In the genomic region with DNA sequence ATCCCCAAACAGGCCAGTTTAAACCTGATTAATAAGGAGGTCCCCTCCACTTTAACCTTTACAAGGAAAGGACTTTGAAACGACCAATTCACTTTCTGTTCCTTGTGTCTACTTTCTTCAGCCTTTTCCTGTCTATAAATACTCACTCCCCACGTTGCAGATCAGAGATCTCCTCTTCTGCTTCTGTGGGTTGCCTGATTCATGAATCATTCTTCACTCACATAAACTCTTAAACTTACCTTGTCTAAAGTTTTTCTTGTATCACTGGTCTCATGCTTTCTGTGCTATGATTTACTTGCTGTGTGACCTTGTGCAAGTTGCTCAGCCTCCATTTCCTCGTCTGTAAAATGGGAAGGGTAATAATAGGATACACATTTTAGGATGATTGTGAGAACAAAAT, we compare ENCODE assay signal across 36 cellular contexts.
"Had no signal": no experiment of that assay in that cellular context is flagged by ENCODE, and none has a peak within 500 bp of the region (broad histone marks: within the 10 kb centered on the region; RNA-seq: fewer than 3 reads in every experiment).

No MANE protein-coding gene starts in this region.

- ATAC-seq: activated CD4-positive, CD25-positive, alpha-beta regulatory T cell treated with anti-CD3 and anti-CD28 coated beads, Interleukin-2, amount 50 U/mL, for 24 hours; gastrocnemius medialis; left colon; pancreas; sciatic nerve; stimulated activated naive CD8-positive, alpha-beta T cell treated with anti-CD3 and anti-CD28 coated beads, Interleukin-15, Interleukin-2, amounts not matched to agents 100 U/mL and 50 U/mL, for 24 hours had no signal

- FAIRE-seq: colon, kidney, pancreas, TTC549 had no signal

- H3K27ac ChIP-seq: adrenal gland, brain microvascular endothelial cell, gastrocnemius medialis, pancreas, prostate gland, transverse colon, WERI-Rb-1 had no signal

- H3K4me1 Mint-ChIP-seq: activated naive CD8-positive, alpha-beta T cell treated with anti-CD3 and anti-CD28 coated beads for 36 hours; naive B cell had no signal

- H3K4me1 ChIP-seq: gastrocnemius medialis, pancreas, prostate gland, transverse colon had no signal

- H3K9me3 ChIP-seq: adrenal gland, ascending aorta, gastrocnemius medialis, pancreas, prostate gland, testis, transverse colon had no signal

- DNase-seq: activated CD4-positive, alpha-beta T cell treated with anti-CD3 and anti-CD28 coated beads for 48 hours; activated CD4-positive, alpha-beta T cell treated with anti-CD3 and anti-CD28 coated beads, Interleukin-2, amount 50 U/mL, for 48 hours; activated CD8-positive, alpha-beta memory T cell treated with anti-CD3 and anti-CD28 coated beads, Interleukin-2, amount 50 U/mL, for 4 hours; activated effector memory CD4-positive, alpha-beta T cell treated with anti-CD3 and anti-CD28 coated beads, Interleukin-2, amount 50 U/mL, for 16 hours; activated naive CD4-positive, alpha-beta T cell treated with anti-CD3 and anti-CD28 coated beads for 36 hours; activated naive CD8-positive, alpha-beta T cell treated with anti-CD3 and anti-CD28 coated beads for 36 hours; activated T-cell treated with anti-CD3 and anti-CD28 coated beads, Interleukin-2, amount 50 U/mL, for 1 hour; adrenal gland; brain microvascular endothelial cell; central memory CD4-positive, alpha-beta T cell; dermis blood vessel endothelial cell; effector memory CD4-positive, alpha-beta T cell; gastrocnemius medialis; glutamatergic neuron; hippocampal formation; kidney; left colon; naive B cell; nephron progenitor cell; pancreas; retina; stimulated activated CD4-positive, alpha-beta T cell treated with anti-CD3 and anti-CD28 coated beads, Interleukin-12 subunit alpha, Interleukin-12 subunit beta, amount 100 ng/mL, for 4 hours; stimulated activated CD4-positive, alpha-beta T cell treated with anti-CD3 and anti-CD28 coated beads, Interleukin-4, amount 100 ng/mL, for 1 hour; stimulated activated naive CD8-positive, alpha-beta T cell treated with anti-CD3 and anti-CD28 coated beads, Interleukin-15, Interleukin-2, amounts not matched to agents 100 U/mL and 50 U/mL, for 24 hours; testis; transverse colon; WERI-Rb-1 had no signal

- H3K4me3 Mint-ChIP-seq: activated naive CD4-positive, alpha-beta T cell treated with anti-CD3 and anti-CD28 coated beads for 36 hours; activated naive CD8-positive, alpha-beta T cell treated with anti-CD3 and anti-CD28 coated beads for 36 hours; activated T-helper 1 cell treated with anti-CD3 and anti-CD28 coated beads, Interleukin-12 subunit alpha, Interleukin-12 subunit beta, Interleukin-2, Interleukin-4 antibody, amounts not matched to agents 30 ng/mL and 10 ng/mL and 1 ng/mL, durations not matched to agents 14 hours and 24 hours and 36 hours; mesothelial cell of epicardium; naive B cell; nephron progenitor cell had no signal

- H3K36me3 Mint-ChIP-seq: activated naive CD8-positive, alpha-beta T cell treated with anti-CD3 and anti-CD28 coated beads for 36 hours; mesothelial cell of epicardium; naive B cell had no signal

- H3K4me3 ChIP-seq: adrenal gland, ascending aorta, gastrocnemius medialis, pancreas, prostate gland, skin epidermis, testis, transverse colon had no signal

- H3K27me3 Mint-ChIP-seq: activated naive CD8-positive, alpha-beta T cell treated with anti-CD3 and anti-CD28 coated beads for 36 hours had no signal

- H3K27ac Mint-ChIP-seq: activated naive CD4-positive, alpha-beta T cell treated with anti-CD3 and anti-CD28 coated beads for 36 hours; activated naive CD8-positive, alpha-beta T cell treated with anti-CD3 and anti-CD28 coated beads for 36 hours; activated T-helper 1 cell treated with anti-CD3 and anti-CD28 coated beads, Interleukin-12 subunit alpha, Interleukin-12 subunit beta, Interleukin-2, Interleukin-4 antibody, amounts not matched to agents 30 ng/mL and 10 ng/mL and 1 ng/mL, durations not matched to agents 14 hours and 24 hours and 36 hours; mesothelial cell of epicardium; naive B cell had no signal

- H3K9me3 Mint-ChIP-seq: activated naive CD4-positive, alpha-beta T cell treated with anti-CD3 and anti-CD28 coated beads for 36 hours; activated naive CD8-positive, alpha-beta T cell treated with anti-CD3 and anti-CD28 coated beads for 36 hours; activated T-helper 1 cell treated with anti-CD3 and anti-CD28 coated beads, Interleukin-12 subunit alpha, Interleukin-12 subunit beta, Interleukin-2, Interleukin-4 antibody, amounts not matched to agents 30 ng/mL and 10 ng/mL and 1 ng/mL, durations not matched to agents 14 hours and 24 hours and 36 hours; mesothelial cell of epicardium; nephron progenitor cell had no signal

- H3K27me3 ChIP-seq: adrenal gland, ascending aorta, brain microvascular endothelial cell, gastrocnemius medialis, pancreas, testis, transverse colon had no signal

- H3K36me3 ChIP-seq: adrenal gland, ascending aorta, brain microvascular endothelial cell, gastrocnemius medialis, pancreas, prostate gland, transverse colon, WERI-Rb-1 had no signal
